In the genomic region with DNA sequence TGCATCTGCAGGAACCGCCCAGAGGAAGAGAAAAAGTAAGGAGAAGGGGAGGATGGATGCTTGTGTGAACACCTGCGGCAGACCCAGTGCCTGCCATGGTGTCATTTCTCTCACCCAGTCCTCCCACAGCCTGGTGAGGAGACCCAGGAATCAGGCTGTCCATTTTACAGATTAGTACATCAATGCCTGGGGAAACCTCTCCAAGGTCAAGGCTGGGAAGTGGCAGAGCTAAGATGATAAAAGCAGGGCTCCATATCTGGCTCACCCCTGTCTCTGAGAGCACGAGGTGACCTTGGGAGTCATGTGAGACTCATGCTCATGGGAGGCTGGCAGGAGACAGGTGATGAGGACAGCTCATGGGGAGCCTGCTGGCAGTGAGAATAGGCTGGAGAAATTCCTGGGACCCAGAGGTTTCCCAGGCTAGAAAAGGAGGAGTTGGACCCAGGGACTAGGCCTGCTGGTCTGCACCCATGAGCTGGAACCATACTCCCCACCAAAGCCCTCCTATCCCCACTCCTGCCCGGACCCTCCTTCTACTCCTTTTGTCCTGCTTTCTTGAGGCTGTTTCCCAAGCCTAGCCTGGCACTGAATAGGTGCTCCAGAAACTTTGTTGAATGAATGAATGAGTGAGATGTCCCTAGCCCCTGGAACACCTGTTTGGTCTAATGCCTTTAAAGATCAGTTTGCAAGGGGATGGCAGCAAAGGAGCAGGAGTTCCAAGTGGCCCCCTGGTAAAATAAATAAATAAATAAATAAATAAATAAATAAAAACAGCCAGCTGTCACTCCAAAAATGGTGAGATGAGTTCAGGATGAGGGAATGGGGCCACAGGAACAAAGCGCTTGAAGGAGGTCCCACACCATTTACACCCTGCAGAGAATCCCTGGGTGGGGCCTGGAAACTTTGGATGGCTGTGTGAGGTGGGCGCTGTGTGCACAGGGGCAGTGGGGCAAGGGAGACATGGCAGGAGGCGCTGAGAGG, we compare ENCODE assay signal across 1 cellular context.
TF ChIP-seq lines count a peak whose summit lies in the region.

No MANE protein-coding gene starts in this region.

TF ChIP-seq in WTC11, 78 proteins besides CTCF, POLR2A, EP300 and RAD21 (continued from another document):
- TF ChIP-seq, protein P1, sequence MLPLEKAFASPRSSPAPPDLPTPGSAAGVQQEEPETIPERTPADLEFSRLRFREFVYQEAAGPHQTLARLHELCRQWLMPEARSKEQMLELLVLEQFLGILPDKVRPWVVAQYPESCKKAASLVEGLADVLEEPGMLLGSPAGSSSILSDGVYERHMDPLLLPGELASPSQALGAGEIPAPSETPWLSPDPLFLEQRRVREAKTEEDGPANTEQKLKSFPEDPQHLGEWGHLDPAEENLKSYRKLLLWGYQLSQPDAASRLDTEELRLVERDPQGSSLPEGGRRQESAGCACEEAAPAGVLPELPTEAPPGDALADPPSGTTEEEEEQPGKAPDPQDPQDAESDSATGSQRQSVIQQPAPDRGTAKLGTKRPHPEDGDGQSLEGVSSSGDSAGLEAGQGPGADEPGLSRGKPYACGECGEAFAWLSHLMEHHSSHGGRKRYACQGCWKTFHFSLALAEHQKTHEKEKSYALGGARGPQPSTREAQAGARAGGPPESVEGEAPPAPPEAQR (CRISPR knock-in tag; IDR thresholded peaks at IDR 0.05): no peak
- TF ChIP-seq, protein P2, sequence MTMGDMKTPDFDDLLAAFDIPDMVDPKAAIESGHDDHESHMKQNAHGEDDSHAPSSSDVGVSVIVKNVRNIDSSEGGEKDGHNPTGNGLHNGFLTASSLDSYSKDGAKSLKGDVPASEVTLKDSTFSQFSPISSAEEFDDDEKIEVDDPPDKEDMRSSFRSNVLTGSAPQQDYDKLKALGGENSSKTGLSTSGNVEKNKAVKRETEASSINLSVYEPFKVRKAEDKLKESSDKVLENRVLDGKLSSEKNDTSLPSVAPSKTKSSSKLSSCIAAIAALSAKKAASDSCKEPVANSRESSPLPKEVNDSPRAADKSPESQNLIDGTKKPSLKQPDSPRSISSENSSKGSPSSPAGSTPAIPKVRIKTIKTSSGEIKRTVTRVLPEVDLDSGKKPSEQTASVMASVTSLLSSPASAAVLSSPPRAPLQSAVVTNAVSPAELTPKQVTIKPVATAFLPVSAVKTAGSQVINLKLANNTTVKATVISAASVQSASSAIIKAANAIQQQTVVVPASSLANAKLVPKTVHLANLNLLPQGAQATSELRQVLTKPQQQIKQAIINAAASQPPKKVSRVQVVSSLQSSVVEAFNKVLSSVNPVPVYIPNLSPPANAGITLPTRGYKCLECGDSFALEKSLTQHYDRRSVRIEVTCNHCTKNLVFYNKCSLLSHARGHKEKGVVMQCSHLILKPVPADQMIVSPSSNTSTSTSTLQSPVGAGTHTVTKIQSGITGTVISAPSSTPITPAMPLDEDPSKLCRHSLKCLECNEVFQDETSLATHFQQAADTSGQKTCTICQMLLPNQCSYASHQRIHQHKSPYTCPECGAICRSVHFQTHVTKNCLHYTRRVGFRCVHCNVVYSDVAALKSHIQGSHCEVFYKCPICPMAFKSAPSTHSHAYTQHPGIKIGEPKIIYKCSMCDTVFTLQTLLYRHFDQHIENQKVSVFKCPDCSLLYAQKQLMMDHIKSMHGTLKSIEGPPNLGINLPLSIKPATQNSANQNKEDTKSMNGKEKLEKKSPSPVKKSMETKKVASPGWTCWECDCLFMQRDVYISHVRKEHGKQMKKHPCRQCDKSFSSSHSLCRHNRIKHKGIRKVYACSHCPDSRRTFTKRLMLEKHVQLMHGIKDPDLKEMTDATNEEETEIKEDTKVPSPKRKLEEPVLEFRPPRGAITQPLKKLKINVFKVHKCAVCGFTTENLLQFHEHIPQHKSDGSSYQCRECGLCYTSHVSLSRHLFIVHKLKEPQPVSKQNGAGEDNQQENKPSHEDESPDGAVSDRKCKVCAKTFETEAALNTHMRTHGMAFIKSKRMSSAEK (CRISPR knock-in tag; IDR thresholded peaks at IDR 0.05; ENCODE audit: borderline replicate concordance): no peak
- no peak for TF ChIP-seq CREM (CRISPR knock-in tag; IDR thresholded peaks at IDR 0.05)
- TF ChIP-seq NFYB (CRISPR knock-in tag; conservative IDR thresholded peaks at IDR 0.05; ENCODE audit: low read depth): no peak
- no peak for TF ChIP-seq ZNF219 (CRISPR knock-in tag; IDR thresholded peaks at IDR 0.05; ENCODE audit: borderline replicate concordance)
